4 cellular contexts compared by ENCODE assay signal in genomic region chr20:63481503-63481902, GRCh38.
A peak's percentile ranks its signal among the peaks of the same experiment; 100 is the strongest.
TF ChIP-seq lines count a peak whose summit lies in the region.

No MANE protein-coding gene starts in this region.

TF ChIP-seq in A549, 52 proteins besides CTCF, POLR2A, EP300 and RAD21:
- no peak for TF ChIP-seq MAX (IDR thresholded peaks at IDR 0.05)
- no peak for TF ChIP-seq ELK1 (IDR thresholded peaks at IDR 0.05; ENCODE audit: low read depth, low read length)
- no peak for TF ChIP-seq KDM1A (IDR thresholded peaks at IDR 0.05; ENCODE audit: low read depth)
- TF ChIP-seq MAFK (IDR thresholded peaks at IDR 0.05; ENCODE audit: partially characterized antibody): peak; percentile 93
- no peak for TF ChIP-seq SREBF2 (IDR thresholded peaks at IDR 0.05)
- TF ChIP-seq USF2 (IDR thresholded peaks at IDR 0.05): peak; percentile 23; the same call in 1 of the 2 replicates
- no peak for TF ChIP-seq PBX3 (IDR thresholded peaks at IDR 0.05)

TF ChIP-seq in IMR-90, 13 proteins besides CTCF, POLR2A, EP300 and RAD21:
- no peak for TF ChIP-seq BHLHE40 (IDR thresholded peaks at IDR 0.05; ENCODE audit: low read depth, low read length)
- TF ChIP-seq MAFK (IDR thresholded peaks at IDR 0.05; ENCODE audit: low read depth, low read length): peak; percentile 74
TF ChIP-seq in IMR-90: peak in this region for 1.

TF ChIP-seq in WTC11, 78 proteins besides CTCF, POLR2A, EP300 and RAD21:
- TF ChIP-seq ZNF317 (CRISPR knock-in tag; IDR thresholded peaks at IDR 0.05; ENCODE audit: borderline replicate concordance, low read depth) (no peak), USF2 (CRISPR knock-in tag; IDR thresholded peaks at IDR 0.05) (peak; percentile 72), NFE2L1 (CRISPR knock-in tag; IDR thresholded peaks at IDR 0.05) (0 out of 2 replicates have a peak, but pooled peaks have one; percentile 28), USF1 (CRISPR knock-in tag; IDR thresholded peaks at IDR 0.05) (peak; percentile 47; the same call in 1 of the 2 replicates), ZBTB21 (CRISPR knock-in tag; IDR thresholded peaks at IDR 0.05; ENCODE audit: borderline replicate concordance) (no peak), E2F5 (CRISPR knock-in tag; IDR thresholded peaks at IDR 0.05) (no peak)

TF ChIP-seq in SK-N-SH, 30 proteins besides CTCF, POLR2A, EP300 and RAD21:
- TF ChIP-seq USF2 (IDR thresholded peaks at IDR 0.05; ENCODE audit: borderline replicate concordance, low read depth, low read length) (no peak), JUND (IDR thresholded peaks at IDR 0.05) (no peak)
